ENCODE assay signal across 17 cellular contexts in genomic region chr11:74538680-74539079, GRCh38.
"Had no signal": no experiment of that assay in that cellular context is flagged by ENCODE, and none has a peak within 500 bp of the region (broad histone marks: within the 10 kb centered on the region; RNA-seq: fewer than 3 reads in every experiment).

No MANE protein-coding gene starts in this region.

- DNase-seq: activated B cell treated with CpG ODN at 0.5 μM for 24 hours; activated CD4-positive, alpha-beta T cell treated with anti-CD3 and anti-CD28 coated beads, Interleukin-2, amount 10 ng/mL, durations not matched to agents 24 days and 14 days; activated naive CD4-positive, alpha-beta T cell treated with anti-CD3 and anti-CD28 coated beads, Interleukin-2, amount 10 ng/mL, durations not matched to agents 7 days and 5 days; activated T-cell treated with anti-CD3 and anti-CD28 coated beads for 4 hours; body of pancreas; dermis blood vessel endothelial cell; hippocampal formation; kidney glomerular epithelial cell; posterior cingulate gyrus; right cardiac atrium; small intestine; T-helper 17 cell; thyroid gland; uterus had no signal

- H3K4me1 Mint-ChIP-seq: activated CD4-positive, alpha-beta T cell treated with anti-CD3 and anti-CD28 coated beads, Interleukin-2, amount 10 ng/mL, durations not matched to agents 24 days and 14 days; activated naive CD4-positive, alpha-beta T cell treated with anti-CD3 and anti-CD28 coated beads, Interleukin-2, amount 10 ng/mL, durations not matched to agents 7 days and 5 days; T-helper 17 cell had no signal

- ATAC-seq: body of pancreas, right cardiac atrium, T-helper 17 cell had no signal

- H3K4me3 Mint-ChIP-seq: activated B cell treated with CpG ODN at 0.5 μM for 24 hours; activated CD4-positive, alpha-beta T cell treated with anti-CD3 and anti-CD28 coated beads, Interleukin-2, amount 10 ng/mL, durations not matched to agents 24 days and 14 days; activated naive CD4-positive, alpha-beta T cell treated with anti-CD3 and anti-CD28 coated beads, Interleukin-2, amount 10 ng/mL, durations not matched to agents 7 days and 5 days; mesothelial cell of epicardium; T-helper 17 cell had no signal

- H3K4me1 ChIP-seq: thyroid gland, uterus had no signal

- H3K4me3 ChIP-seq: body of pancreas, thyroid gland, uterus had no signal

- H3K27me3 ChIP-seq: body of pancreas, thyroid gland, uterus had no signal

- FAIRE-seq: small intestine, TTC549 had no signal

- H3K9me3 ChIP-seq: thyroid gland had no signal

- H3K36me3 Mint-ChIP-seq: activated naive CD4-positive, alpha-beta T cell treated with anti-CD3 and anti-CD28 coated beads, Interleukin-2, amount 10 ng/mL, durations not matched to agents 7 days and 5 days had no signal

- H3K36me3 ChIP-seq: thyroid gland, uterus had no signal

- H3K27ac Mint-ChIP-seq: activated B cell treated with CpG ODN at 0.5 μM for 24 hours; activated CD4-positive, alpha-beta T cell treated with anti-CD3 and anti-CD28 coated beads, Interleukin-2, amount 10 ng/mL, durations not matched to agents 24 days and 14 days; activated naive CD4-positive, alpha-beta T cell treated with anti-CD3 and anti-CD28 coated beads, Interleukin-2, amount 10 ng/mL, durations not matched to agents 7 days and 5 days; activated T-helper 2 cell treated with anti-CD3 and anti-CD28 coated beads, Interferon-gamma antibody, Interleukin-2, Interleukin-4, amounts not matched to agents 10 μg/mL and 5 μg/mL and 100 μg/mL, durations not matched to agents 14 hours and 24 hours and 36 hours; mesothelial cell of epicardium; T-helper 17 cell had no signal

- H3K27ac ChIP-seq: body of pancreas, thyroid gland, uterus had no signal

- H3K27me3 Mint-ChIP-seq: activated B cell treated with CpG ODN at 0.5 μM for 24 hours had no signal
